ENCODE assay signal across 8 cellular contexts in genomic region chr2:207531024-207531411, GRCh38. TPM values are rescaled to one million over a fixed set of nuclear protein-coding genes. Genes with fewer than 3 reads are reported as not detected.
DNase-seq lines count a peak whose midpoint lies in the region; ATAC-seq and TF ChIP-seq lines count a peak whose summit lies in the region.

No MANE protein-coding gene starts in this region.

- WGBS in right cardiac atrium, result under 1% methylated on average over 11 of the region's 11 CpGs

- ATAC-seq in right cardiac atrium, result no peak
- ATAC-seq in GM19328 (IDR thresholded peaks at IDR 0.05; ENCODE audit: unreplicated experiment), result no peak
- ATAC-seq in esophagus mucosa, result no peak

- TF ChIP-seq CTCF in CD14-positive monocyte (IDR thresholded peaks at IDR 0.05) (no peak), HL-60 (IDR thresholded peaks at IDR 0.05; ENCODE audit: insufficient read depth, low read length) (no peak)

- peaks cover 4 to 27% of the 10 kb centered on the region in 2 donors for H3K36me3 Mint-ChIP-seq in CD14-positive monocyte
- H3K36me3 Mint-ChIP-seq in activated T-cell treated with anti-CD3 and anti-CD28 coated beads, Interleukin-2, amount 50 U/mL, for 24 hours (ENCODE audit: low read depth), result peaks cover 52% of the 10 kb centered on the region

- H3K27me3 ChIP-seq in HL-60 (ENCODE audit: insufficient read depth, poor library complexity, severe bottlenecking) (no peaks in the 10 kb centered on the region), right cardiac atrium (ENCODE audit: control insufficient read depth, insufficient read depth) (no peaks in the 10 kb centered on the region)

- intact Hi-C loops in CD14-positive monocyte (cut with micrococcal nuclease), result no loop called here
- intact Hi-C loops in right cardiac atrium (cut with DNase I), result loop anchor here in 1 of 4 donors (2.0 kb wide), 1 partner anchor 94 kb away; the partner anchor contains the start of gene METTL21A

- DNase-seq in CD14-positive monocyte (ENCODE audit: low spot score) (no peak), HL-60 (ENCODE audit: low read depth in 1 of 2, low spot score in 1 of 2) (no peak), right cardiac atrium (no peak), iPS-NIHi7 (ENCODE audit: extremely low spot score) (no peak)
- peak; percentile 57 for DNase-seq in activated T-cell treated with anti-CD3 and anti-CD28 coated beads, Interleukin-2, amount 50 U/mL, for 24 hours

- H3K4me3 Mint-ChIP-seq in CD14-positive monocyte, result peak overlapping the region; percentile 92 to 96
- H3K4me3 Mint-ChIP-seq in activated T-cell treated with anti-CD3 and anti-CD28 coated beads, Interleukin-2, amount 50 U/mL, for 24 hours, result peak overlapping the region; percentile 89

- H3K27ac Mint-ChIP-seq in CD14-positive monocyte, result peak overlapping the region; percentile 98 to 100 (median 99)
- H3K27ac Mint-ChIP-seq in activated T-cell treated with anti-CD3 and anti-CD28 coated beads, Interleukin-2, amount 50 U/mL, for 24 hours, result peak overlapping the region; percentile 97

- peaks cover 0 to 10% (median 0%) of the 10 kb centered on the region in 3 donors for H3K27me3 Mint-ChIP-seq in CD14-positive monocyte (ENCODE audit: low read depth in 3 of 3)
- no peaks in the 10 kb centered on the region for H3K27me3 Mint-ChIP-seq in activated T-cell treated with anti-CD3 and anti-CD28 coated beads, Interleukin-2, amount 50 U/mL, for 24 hours

- H3K9me3 Mint-ChIP-seq in CD14-positive monocyte, result peaks cover 0 to 3% (median 0%) of the 10 kb centered on the region in 7 donors
- H3K9me3 Mint-ChIP-seq in activated T-cell treated with anti-CD3 and anti-CD28 coated beads, Interleukin-2, amount 50 U/mL, for 24 hours, result no peaks in the 10 kb centered on the region

- H3K4me3 ChIP-seq in HL-60 (replicated peaks; ENCODE audit: insufficient read depth, low read length) (peak overlapping the region; percentile 62), right cardiac atrium (ENCODE audit: low read length) (peak overlapping the region; percentile 98), skin epidermis (peak overlapping the region; percentile 54 to 67 (median 60))

- H3K9me3 ChIP-seq in right cardiac atrium (ENCODE audit: control insufficient read depth, low read length), result no peaks in the 10 kb centered on the region

- H3K27ac ChIP-seq in HL-60 (replicated peaks), result peak overlapping the region; percentile 87
- H3K27ac ChIP-seq in right cardiac atrium (ENCODE audit: low read length), result peak overlapping the region; percentile 90
- H3K27ac ChIP-seq in skin epidermis, result peak overlapping the region in 20 of 21 experiments; percentile 75 to 100 (median 90)

- peaks cover 56% of the 10 kb centered on the region for H3K4me1 Mint-ChIP-seq in CD14-positive monocyte
- H3K4me1 Mint-ChIP-seq in activated T-cell treated with anti-CD3 and anti-CD28 coated beads, Interleukin-2, amount 50 U/mL, for 24 hours (ENCODE audit: low read depth), result peaks cover 66% of the 10 kb centered on the region

- H3K4me1 ChIP-seq in right cardiac atrium (ENCODE audit: control insufficient read depth, insufficient read depth, low read length), result no peaks in the 10 kb centered on the region

RNA-seq across cellular contexts. Expression of gene CREB1, which starts 1.3 kb away (rescaled TPM):
- polyA plus RNA-seq in CD14-positive monocyte, result 10 to 100 TPM; 55.2 to 60.5 TPM
- 10 to 100 TPM; 43.4 to 59.3 (median 49.3) TPM for total RNA-seq in right cardiac atrium
- 6.2 TPM for polyA plus RNA-seq in right cardiac atrium
- 35.5 TPM for total RNA-seq in esophagus mucosa
